Comparison of ENCODE assay signal across 8 cellular contexts in genomic region chr1:23019851-23020625, GRCh38.
A peak's percentile ranks its signal among the peaks of the same experiment; 100 is the strongest.
DNase-seq lines count a peak whose midpoint lies in the region; ATAC-seq and TF ChIP-seq lines count a peak whose summit lies in the region.

No MANE protein-coding gene starts in this region.

- H3K27ac Mint-ChIP-seq in T-helper 1 cell treated with Interleukin-12 subunit alpha and Interleukin-12 subunit beta and Interleukin-4 antibody, amounts not matched to agents 30 μg/mL and 1 μg/mL, for 36 hours = peak overlapping the region; percentile 65

- no peaks in the 10 kb centered on the region for H3K27me3 ChIP-seq in HL-60 (ENCODE audit: insufficient read depth, poor library complexity, severe bottlenecking)

- peak; percentile 16 for ATAC-seq in GM19452 (IDR thresholded peaks at IDR 0.05; ENCODE audit: unreplicated experiment)

- H3K4me3 Mint-ChIP-seq in T-helper 1 cell treated with Interleukin-12 subunit alpha and Interleukin-12 subunit beta and Interleukin-4 antibody, amounts not matched to agents 30 μg/mL and 1 μg/mL, for 36 hours = peak overlapping the region; percentile 88

- no peak for TF ChIP-seq CTCF in HL-60 (IDR thresholded peaks at IDR 0.05; ENCODE audit: insufficient read depth, low read length)
- TF ChIP-seq CTCF in cardiac fibroblast (IDR thresholded peaks at IDR 0.05; ENCODE audit: low read depth, low read length) = no peak

- DNase-seq in COLO668 (lab: John Stamatoyannopoulos, UW; ENCODE audit: unreplicated experiment) (peak; percentile 72), HL-60 (ENCODE audit: low read depth in 1 of 2, low spot score in 1 of 2) (peak in 1 of 2 experiments; percentile 39), cardiac fibroblast (ENCODE audit: low read depth in 2 of 2) (peak; percentile 49), iris pigment epithelial cell (ENCODE audit: low read depth) (peak; percentile 55), middle frontal gyrus (ENCODE audit: extremely low spot score, low spot score) (no peak)
- peak; percentile 13 for DNase-seq in stimulated activated CD4-positive, alpha-beta T cell treated with anti-CD3 and anti-CD28 coated beads, Interleukin-12 subunit alpha, Interleukin-12 subunit beta, amount 100 ng/mL, for 4 hours

- H3K36me3 Mint-ChIP-seq in T-helper 1 cell treated with Interleukin-12 subunit alpha and Interleukin-12 subunit beta and Interleukin-4 antibody, amounts not matched to agents 30 μg/mL and 1 μg/mL, for 36 hours (ENCODE audit: low read depth) = peaks cover 13% of the 10 kb centered on the region

- H3K27ac ChIP-seq in HL-60 (replicated peaks) = peak overlapping the region; percentile 80

- H3K4me3 ChIP-seq in HL-60 (replicated peaks; ENCODE audit: insufficient read depth, low read length) (peak overlapping the region; percentile 62), cardiac fibroblast (replicated peaks in 1 of 2; ENCODE audit: low read depth in 2 of 2, low read length in 2 of 2) (peak overlapping the region; percentile 87 to 88)

- H3K9me3 Mint-ChIP-seq in T-helper 1 cell treated with Interleukin-12 subunit alpha and Interleukin-12 subunit beta and Interleukin-4 antibody, amounts not matched to agents 30 μg/mL and 1 μg/mL, for 36 hours = peaks cover 8% of the 10 kb centered on the region

- peaks cover 28% of the 10 kb centered on the region for H3K4me1 Mint-ChIP-seq in T-helper 1 cell treated with Interleukin-12 subunit alpha and Interleukin-12 subunit beta and Interleukin-4 antibody, amounts not matched to agents 30 μg/mL and 1 μg/mL, for 36 hours (ENCODE audit: low read depth)

- H3K27me3 Mint-ChIP-seq in T-helper 1 cell treated with Interleukin-12 subunit alpha and Interleukin-12 subunit beta and Interleukin-4 antibody, amounts not matched to agents 30 μg/mL and 1 μg/mL, for 36 hours (ENCODE audit: low read depth) = no peaks in the 10 kb centered on the region
